ENCODE assay signal across 1 cellular context in the genomic region with DNA sequence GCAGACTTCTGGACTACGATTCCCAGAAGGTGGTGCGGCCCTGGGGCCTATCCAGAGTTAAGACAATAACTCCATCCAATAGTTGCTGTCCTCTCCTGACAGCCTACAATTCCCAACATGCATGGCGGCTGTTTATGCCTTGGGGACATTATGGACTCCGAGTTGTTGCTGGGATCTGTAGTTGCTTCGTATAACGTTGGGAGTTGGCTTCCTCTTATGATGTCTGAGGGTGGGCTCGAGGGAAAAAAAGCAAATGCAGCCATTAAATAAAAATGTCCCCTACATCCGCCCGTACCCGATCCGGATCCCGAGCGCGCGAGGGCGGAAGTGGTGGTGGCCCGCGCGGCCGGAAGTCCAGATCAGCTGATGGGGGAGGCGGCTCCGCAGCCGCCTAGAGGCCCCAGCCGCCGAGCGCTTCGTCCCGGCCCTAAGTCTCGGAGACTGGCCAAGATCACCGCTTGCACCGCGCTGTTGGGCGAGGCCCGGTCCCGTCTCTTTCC.
TF ChIP-seq lines count a peak whose summit lies in the region.

A gene with protein sequence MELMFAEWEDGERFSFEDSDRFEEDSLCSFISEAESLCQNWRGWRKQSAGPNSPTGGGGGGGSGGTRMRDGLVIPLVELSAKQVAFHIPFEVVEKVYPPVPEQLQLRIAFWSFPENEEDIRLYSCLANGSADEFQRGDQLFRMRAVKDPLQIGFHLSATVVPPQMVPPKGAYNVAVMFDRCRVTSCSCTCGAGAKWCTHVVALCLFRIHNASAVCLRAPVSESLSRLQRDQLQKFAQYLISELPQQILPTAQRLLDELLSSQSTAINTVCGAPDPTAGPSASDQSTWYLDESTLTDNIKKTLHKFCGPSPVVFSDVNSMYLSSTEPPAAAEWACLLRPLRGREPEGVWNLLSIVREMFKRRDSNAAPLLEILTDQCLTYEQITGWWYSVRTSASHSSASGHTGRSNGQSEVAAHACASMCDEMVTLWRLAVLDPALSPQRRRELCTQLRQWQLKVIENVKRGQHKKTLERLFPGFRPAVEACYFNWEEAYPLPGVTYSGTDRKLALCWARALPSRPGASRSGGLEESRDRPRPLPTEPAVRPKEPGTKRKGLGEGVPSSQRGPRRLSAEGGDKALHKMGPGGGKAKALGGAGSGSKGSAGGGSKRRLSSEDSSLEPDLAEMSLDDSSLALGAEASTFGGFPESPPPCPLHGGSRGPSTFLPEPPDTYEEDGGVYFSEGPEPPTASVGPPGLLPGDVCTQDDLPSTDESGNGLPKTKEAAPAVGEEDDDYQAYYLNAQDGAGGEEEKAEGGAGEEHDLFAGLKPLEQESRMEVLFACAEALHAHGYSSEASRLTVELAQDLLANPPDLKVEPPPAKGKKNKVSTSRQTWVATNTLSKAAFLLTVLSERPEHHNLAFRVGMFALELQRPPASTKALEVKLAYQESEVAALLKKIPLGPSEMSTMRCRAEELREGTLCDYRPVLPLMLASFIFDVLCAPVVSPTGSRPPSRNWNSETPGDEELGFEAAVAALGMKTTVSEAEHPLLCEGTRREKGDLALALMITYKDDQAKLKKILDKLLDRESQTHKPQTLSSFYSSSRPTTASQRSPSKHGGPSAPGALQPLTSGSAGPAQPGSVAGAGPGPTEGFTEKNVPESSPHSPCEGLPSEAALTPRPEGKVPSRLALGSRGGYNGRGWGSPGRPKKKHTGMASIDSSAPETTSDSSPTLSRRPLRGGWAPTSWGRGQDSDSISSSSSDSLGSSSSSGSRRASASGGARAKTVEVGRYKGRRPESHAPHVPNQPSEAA (N-terminal part only) (plus strand): TSS at position 386 of the 500 bp plus-strand sequence. CDS start 273 bp downstream, outside the sequence.

TF ChIP-seq in HepG2, 621 proteins besides CTCF, POLR2A, EP300 and RAD21 (continued from another document and continues in another):
- TF ChIP-seq XRCC5 (optimal IDR thresholded peaks at IDR 0.05; ENCODE audit: low read length) (peak; percentile 16), POLR2AphosphoS5 (IDR thresholded peaks at IDR 0.05; ENCODE audit: low read depth, low read length) (peak; percentile 30), KMT2B (CRISPR knock-in tag; IDR thresholded peaks at IDR 0.05) (peak; percentile 82), SOX6 (IDR thresholded peaks at IDR 0.05) (no peak), SOX6 (CRISPR knock-in tag; IDR thresholded peaks at IDR 0.05) (peak; percentile 35; the same call in 1 of the 2 replicates), GPN1 (CRISPR knock-in tag; IDR thresholded peaks at IDR 0.05; ENCODE audit: borderline replicate concordance) (no peak), KLF9 (CRISPR knock-in tag; IDR thresholded peaks at IDR 0.05; ENCODE audit: low read depth) (no peak), ZNF264 (CRISPR knock-in tag; IDR thresholded peaks at IDR 0.05) (no peak), SETDB1 (CRISPR knock-in tag; IDR thresholded peaks at IDR 0.05; ENCODE audit: borderline replicate concordance) (no peak), ZNF331 (CRISPR knock-in tag; IDR thresholded peaks at IDR 0.05) (peak; percentile 41; the same call in 1 of the 2 replicates), SSRP1 (CRISPR knock-in tag; IDR thresholded peaks at IDR 0.05) (no peak), BRCA1 (CRISPR knock-in tag; IDR thresholded peaks at IDR 0.05) (no peak), RELA (CRISPR knock-in tag; IDR thresholded peaks at IDR 0.05) (no peak), ISX (CRISPR knock-in tag; conservative IDR thresholded peaks at IDR 0.05) (no peak), HCFC1 (IDR thresholded peaks at IDR 0.05; ENCODE audit: low read depth, low read length) (peak; percentile 83), HMGXB4 (CRISPR knock-in tag; IDR thresholded peaks at IDR 0.05; ENCODE audit: borderline replicate concordance in 1 of 2, low read depth in 1 of 2) (peak in 1 of 2 experiments; percentile 65; a peak in 3 of 4 replicates), BHLHE40 (IDR thresholded peaks at IDR 0.05; ENCODE audit: low read length) (no peak), ZNF773 (CRISPR knock-in tag; IDR thresholded peaks at IDR 0.05; ENCODE audit: borderline replicate concordance) (no peak), SP2 (CRISPR knock-in tag; IDR thresholded peaks at IDR 0.05) (peak; percentile 17; the same call in 1 of the 2 replicates), NFIB (CRISPR knock-in tag; IDR thresholded peaks at IDR 0.05; ENCODE audit: borderline replicate concordance) (no peak), ZBTB3 (CRISPR knock-in tag; IDR thresholded peaks at IDR 0.05; ENCODE audit: borderline replicate concordance, low read depth) (no peak), SIX1 (CRISPR knock-in tag; IDR thresholded peaks at IDR 0.05; ENCODE audit: borderline replicate concordance) (no peak), CENPBD1 (CRISPR knock-in tag; IDR thresholded peaks at IDR 0.05; ENCODE audit: borderline replicate concordance, low read depth) (no peak), ZXDC (CRISPR knock-in tag; IDR thresholded peaks at IDR 0.05) (no peak), HHEX (CRISPR knock-in tag; IDR thresholded peaks at IDR 0.05) (no peak), ARID4A (CRISPR knock-in tag; IDR thresholded peaks at IDR 0.05; ENCODE audit: borderline replicate concordance) (peak; percentile 91), ZNF317 (CRISPR knock-in tag; IDR thresholded peaks at IDR 0.05) (0 out of 2 replicates have a peak, but pooled peaks have one; percentile 64), HDAC6 (IDR thresholded peaks at IDR 0.05; ENCODE audit: low read depth, low read length) (no peak), MAF1 (CRISPR knock-in tag; IDR thresholded peaks at IDR 0.05; ENCODE audit: borderline replicate concordance) (no peak), ZSCAN21 (CRISPR knock-in tag; IDR thresholded peaks at IDR 0.05; ENCODE audit: borderline replicate concordance) (no peak), ZNF30 (CRISPR knock-in tag; IDR thresholded peaks at IDR 0.05) (no peak)
- TF ChIP-seq, protein P1, sequence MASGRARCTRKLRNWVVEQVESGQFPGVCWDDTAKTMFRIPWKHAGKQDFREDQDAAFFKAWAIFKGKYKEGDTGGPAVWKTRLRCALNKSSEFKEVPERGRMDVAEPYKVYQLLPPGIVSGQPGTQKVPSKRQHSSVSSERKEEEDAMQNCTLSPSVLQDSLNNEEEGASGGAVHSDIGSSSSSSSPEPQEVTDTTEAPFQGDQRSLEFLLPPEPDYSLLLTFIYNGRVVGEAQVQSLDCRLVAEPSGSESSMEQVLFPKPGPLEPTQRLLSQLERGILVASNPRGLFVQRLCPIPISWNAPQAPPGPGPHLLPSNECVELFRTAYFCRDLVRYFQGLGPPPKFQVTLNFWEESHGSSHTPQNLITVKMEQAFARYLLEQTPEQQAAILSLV (CRISPR knock-in tag; IDR thresholded peaks at IDR 0.05; ENCODE audit: borderline replicate concordance), result no peak; the same call in 1 of the 2 replicates
- TF ChIP-seq, protein P2, sequence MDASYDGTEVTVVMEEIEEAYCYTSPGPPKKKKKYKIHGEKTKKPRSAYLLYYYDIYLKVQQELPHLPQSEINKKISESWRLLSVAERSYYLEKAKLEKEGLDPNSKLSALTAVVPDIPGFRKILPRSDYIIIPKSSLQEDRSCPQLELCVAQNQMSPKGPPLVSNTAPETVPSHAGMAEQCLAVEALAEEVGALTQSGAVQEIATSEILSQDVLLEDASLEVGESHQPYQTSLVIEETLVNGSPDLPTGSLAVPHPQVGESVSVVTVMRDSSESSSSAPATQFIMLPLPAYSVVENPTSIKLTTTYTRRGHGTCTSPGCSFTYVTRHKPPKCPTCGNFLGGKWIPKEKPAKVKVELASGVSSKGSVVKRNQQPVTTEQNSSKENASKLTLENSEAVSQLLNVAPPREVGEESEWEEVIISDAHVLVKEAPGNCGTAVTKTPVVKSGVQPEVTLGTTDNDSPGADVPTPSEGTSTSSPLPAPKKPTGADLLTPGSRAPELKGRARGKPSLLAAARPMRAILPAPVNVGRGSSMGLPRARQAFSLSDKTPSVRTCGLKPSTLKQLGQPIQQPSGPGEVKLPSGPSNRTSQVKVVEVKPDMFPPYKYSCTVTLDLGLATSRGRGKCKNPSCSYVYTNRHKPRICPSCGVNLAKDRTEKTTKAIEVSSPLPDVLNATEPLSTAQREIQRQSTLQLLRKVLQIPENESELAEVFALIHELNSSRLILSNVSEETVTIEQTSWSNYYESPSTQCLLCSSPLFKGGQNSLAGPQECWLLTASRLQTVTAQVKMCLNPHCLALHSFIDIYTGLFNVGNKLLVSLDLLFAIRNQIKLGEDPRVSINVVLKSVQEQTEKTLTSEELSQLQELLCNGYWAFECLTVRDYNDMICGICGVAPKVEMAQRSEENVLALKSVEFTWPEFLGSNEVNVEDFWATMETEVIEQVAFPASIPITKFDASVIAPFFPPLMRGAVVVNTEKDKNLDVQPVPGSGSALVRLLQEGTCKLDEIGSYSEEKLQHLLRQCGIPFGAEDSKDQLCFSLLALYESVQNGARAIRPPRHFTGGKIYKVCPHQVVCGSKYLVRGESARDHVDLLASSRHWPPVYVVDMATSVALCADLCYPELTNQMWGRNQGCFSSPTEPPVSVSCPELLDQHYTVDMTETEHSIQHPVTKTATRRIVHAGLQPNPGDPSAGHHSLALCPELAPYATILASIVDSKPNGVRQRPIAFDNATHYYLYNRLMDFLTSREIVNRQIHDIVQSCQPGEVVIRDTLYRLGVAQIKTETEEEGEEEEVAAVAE (CRISPR knock-in tag; IDR thresholded peaks at IDR 0.05; ENCODE audit: borderline replicate concordance), result peak; percentile 98
- TF ChIP-seq, protein P3, sequence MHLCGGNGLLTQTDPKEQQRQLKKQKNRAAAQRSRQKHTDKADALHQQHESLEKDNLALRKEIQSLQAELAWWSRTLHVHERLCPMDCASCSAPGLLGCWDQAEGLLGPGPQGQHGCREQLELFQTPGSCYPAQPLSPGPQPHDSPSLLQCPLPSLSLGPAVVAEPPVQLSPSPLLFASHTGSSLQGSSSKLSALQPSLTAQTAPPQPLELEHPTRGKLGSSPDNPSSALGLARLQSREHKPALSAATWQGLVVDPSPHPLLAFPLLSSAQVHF (CRISPR knock-in tag; IDR thresholded peaks at IDR 0.05), result no peak
